ENCODE assay signal across 6 cellular contexts in the genomic region with DNA sequence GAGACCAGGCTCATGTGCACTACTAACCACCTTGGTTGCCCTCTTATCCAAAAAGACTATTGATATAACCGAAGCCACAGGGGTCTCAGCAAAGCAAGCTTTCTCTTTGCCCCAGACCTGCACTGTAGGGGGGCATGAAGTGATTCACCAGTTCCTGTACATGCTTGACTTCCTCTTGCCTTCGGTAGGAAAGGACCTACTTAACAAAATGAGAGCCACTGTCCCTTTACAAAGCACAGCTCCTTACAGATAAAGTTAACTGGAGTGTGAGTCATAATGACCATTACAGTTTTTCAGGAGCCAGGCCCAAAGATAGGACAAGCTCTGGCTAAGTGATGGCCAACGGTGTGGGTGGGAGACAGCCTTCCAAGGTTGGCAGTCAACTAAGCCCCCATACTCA.
"Had no signal": no experiment of that assay in that cellular context is flagged by ENCODE, and none has a peak within 500 bp of the region (broad histone marks: within the 10 kb centered on the region; RNA-seq: fewer than 3 reads in every experiment).

No MANE protein-coding gene starts in this region.

- ATAC-seq: GM23338, HepG2 had no signal

- DNase-seq: H9, HCEC 1CT, KBM-7 had no signal

- H3K4me2 ChIP-seq: GM23338 had no signal

- H2AFZ ChIP-seq: GM23338 had no signal

- H3K27ac ChIP-seq: HL-60 had no signal

- H3K4me3 ChIP-seq: GM23338 had no signal
